In genomic region chr1:10709646-10710045, GRCh38 we compare ENCODE assay signal across 22 cellular contexts.
"Had no signal": no experiment of that assay in that cellular context is flagged by ENCODE, and none has a peak within 500 bp of the region (broad histone marks: within the 10 kb centered on the region; RNA-seq: fewer than 3 reads in every experiment).

No MANE protein-coding gene starts in this region.

- H3K36me3 Mint-ChIP-seq: activated naive CD8-positive, alpha-beta T cell treated with anti-CD3 and anti-CD28 coated beads, Interleukin-2, amount 10 ng/mL, durations not matched to agents 7 days and 5 days; naive thymus-derived CD4-positive, alpha-beta T cell had no signal

- H3K9me3 Mint-ChIP-seq: activated CD4-positive, alpha-beta T cell treated with anti-CD3 and anti-CD28 coated beads, Interleukin-2, amount 10 ng/mL, durations not matched to agents 7 days and 5 days; activated naive CD8-positive, alpha-beta T cell treated with anti-CD3 and anti-CD28 coated beads, Interleukin-2, amount 10 ng/mL, durations not matched to agents 7 days and 5 days; activated T-cell treated with anti-CD3 and anti-CD28 coated beads, Interleukin-2, amount 50 U/mL, for 24 hours; activated T-helper 2 cell treated with anti-CD3 and anti-CD28 coated beads, Interferon-gamma antibody, Interleukin-2, Interleukin-4, amounts not matched to agents 10 μg/mL and 5 μg/mL and 100 μg/mL, durations not matched to agents 14 hours and 24 hours and 36 hours; central memory CD8-positive, alpha-beta T cell; naive thymus-derived CD4-positive, alpha-beta T cell; stimulated activated naive CD8-positive, alpha-beta T cell treated with anti-CD3 and anti-CD28 coated beads, Interleukin-15, Interleukin-2, amounts not matched to agents 100 ng/mL and 50 ng/mL, for 24 hours; T-helper 2 cell treated with Interferon-gamma antibody and Interleukin-4, amounts not matched to agents 5 μg/mL and 100 μg/mL, for 36 hours had no signal

- H3K4me1 ChIP-seq: colonic mucosa, transverse colon had no signal

- H3K4me3 ChIP-seq: body of pancreas, colonic mucosa, heart right ventricle, mucosa of descending colon, suprapubic skin, transverse colon had no signal

- H3K27ac ChIP-seq: body of pancreas, colonic mucosa, suprapubic skin, transverse colon had no signal

- H3K27ac Mint-ChIP-seq: activated CD4-positive, alpha-beta T cell treated with anti-CD3 and anti-CD28 coated beads, Interleukin-2, amount 10 ng/mL, durations not matched to agents 7 days and 5 days; activated CD8-positive, alpha-beta T cell treated with anti-CD3 and anti-CD28 coated beads, Interleukin-2, amount 10 ng/mL, durations not matched to agents 7 days and 5 days; activated naive CD8-positive, alpha-beta T cell treated with anti-CD3 and anti-CD28 coated beads, Interleukin-2, amount 10 ng/mL, durations not matched to agents 7 days and 5 days; activated T-cell treated with anti-CD3 and anti-CD28 coated beads, Interleukin-2, amount 50 U/mL, for 24 hours; activated T-helper 2 cell treated with anti-CD3 and anti-CD28 coated beads, Interferon-gamma antibody, Interleukin-2, Interleukin-4, amounts not matched to agents 10 μg/mL and 5 μg/mL and 100 μg/mL, durations not matched to agents 14 hours and 24 hours and 36 hours; naive thymus-derived CD4-positive, alpha-beta T cell; stimulated activated naive CD8-positive, alpha-beta T cell treated with anti-CD3 and anti-CD28 coated beads, Interleukin-15, Interleukin-2, amounts not matched to agents 100 ng/mL and 50 ng/mL, for 24 hours; T-helper 2 cell treated with Interferon-gamma antibody and Interleukin-4, amounts not matched to agents 5 μg/mL and 100 μg/mL, for 36 hours had no signal

- H3K27me3 Mint-ChIP-seq: stimulated activated naive CD8-positive, alpha-beta T cell treated with anti-CD3 and anti-CD28 coated beads, Interleukin-15, Interleukin-2, amounts not matched to agents 100 ng/mL and 50 ng/mL, for 24 hours had no signal

- H3K36me3 ChIP-seq: colonic mucosa, heart right ventricle, transverse colon had no signal

- ATAC-seq: activated CD8-positive, alpha-beta T cell treated with anti-CD3 and anti-CD28 coated beads, Interleukin-2, amount 10 ng/mL, durations not matched to agents 7 days and 5 days; body of pancreas; left cardiac atrium; mucosa of descending colon; naive thymus-derived CD4-positive, alpha-beta T cell had no signal

- H3K27me3 ChIP-seq: body of pancreas, colonic mucosa, transverse colon had no signal

- H3K9me3 ChIP-seq: body of pancreas, colonic mucosa, heart right ventricle, mucosa of descending colon, suprapubic skin, transverse colon had no signal

- DNase-seq: activated CD4-positive, alpha-beta T cell treated with anti-CD3 and anti-CD28 coated beads, Interleukin-2, amount 10 ng/mL, durations not matched to agents 7 days and 5 days; activated CD4-positive, CD25-positive, alpha-beta regulatory T cell; activated CD8-positive, alpha-beta T cell treated with anti-CD3 and anti-CD28 coated beads, Interleukin-2, amount 10 ng/mL, durations not matched to agents 7 days and 5 days; activated naive CD4-positive, alpha-beta T cell treated with Interleukin-2 at 50 U/mL for 16 hours; activated naive CD8-positive, alpha-beta T cell treated with anti-CD3 and anti-CD28 coated beads, Interleukin-2, amount 10 ng/mL, durations not matched to agents 7 days and 5 days; activated T-cell treated with anti-CD3 and anti-CD28 coated beads, Interleukin-2, amount 50 U/mL, for 24 hours; body of pancreas; colonic mucosa; heart right ventricle; left cardiac atrium; mesenchymal stem cell; mucosa of descending colon; naive thymus-derived CD4-positive, alpha-beta T cell; occipital lobe; posterior cingulate gyrus; stimulated activated CD4-positive, alpha-beta T cell treated with anti-CD3 and anti-CD28 coated beads, Interleukin-2, amount 100 ng/mL, for 24 hours; transverse colon had no signal

- H3K4me3 Mint-ChIP-seq: activated CD4-positive, alpha-beta T cell treated with anti-CD3 and anti-CD28 coated beads, Interleukin-2, amount 10 ng/mL, durations not matched to agents 7 days and 5 days; activated CD8-positive, alpha-beta T cell treated with anti-CD3 and anti-CD28 coated beads, Interleukin-2, amount 10 ng/mL, durations not matched to agents 7 days and 5 days; activated naive CD8-positive, alpha-beta T cell treated with anti-CD3 and anti-CD28 coated beads, Interleukin-2, amount 10 ng/mL, durations not matched to agents 7 days and 5 days; activated T-cell treated with anti-CD3 and anti-CD28 coated beads, Interleukin-2, amount 50 U/mL, for 24 hours; central memory CD8-positive, alpha-beta T cell; naive thymus-derived CD4-positive, alpha-beta T cell; stimulated activated naive CD8-positive, alpha-beta T cell treated with anti-CD3 and anti-CD28 coated beads, Interleukin-15, Interleukin-2, amounts not matched to agents 100 ng/mL and 50 ng/mL, for 24 hours; T-helper 2 cell treated with Interferon-gamma antibody and Interleukin-4, amounts not matched to agents 5 μg/mL and 100 μg/mL, for 36 hours had no signal

- H3K4me1 Mint-ChIP-seq: activated CD4-positive, alpha-beta T cell treated with anti-CD3 and anti-CD28 coated beads, Interleukin-2, amount 10 ng/mL, durations not matched to agents 7 days and 5 days; activated naive CD8-positive, alpha-beta T cell treated with anti-CD3 and anti-CD28 coated beads, Interleukin-2, amount 10 ng/mL, durations not matched to agents 7 days and 5 days; central memory CD8-positive, alpha-beta T cell had no signal
